9 cellular contexts compared by ENCODE assay signal in genomic region chrX:49838374-49838773, GRCh38. TPM values are rescaled to one million over a fixed set of nuclear protein-coding genes. Genes with fewer than 3 reads are reported as not detected.
DNase-seq lines count a peak whose midpoint lies in the region; ATAC-seq, FAIRE-seq and TF ChIP-seq lines count a peak whose summit lies in the region.
"Had no signal": no experiment of that assay in that cellular context is flagged by ENCODE, and none has a peak within 500 bp of the region (broad histone marks: within the 10 kb centered on the region; RNA-seq: fewer than 3 reads in every experiment).

No MANE protein-coding gene starts in this region.

- no peaks in the 10 kb centered on the region for H3K9me2 ChIP-seq in hepatocyte (replicated peaks; ENCODE audit: insufficient read depth)

- TF ChIP-seq RAD21 in A549 (conservative IDR thresholded peaks at IDR 0.05 in 1 of 2, IDR thresholded peaks at IDR 0.05 in 1 of 2) = peak; percentile 64 to 69

- no peaks in the 10 kb centered on the region for H3K27me3 ChIP-seq in hepatocyte
- no peaks in the 10 kb centered on the region for H3K27me3 ChIP-seq in upper lobe of left lung

- CTCF ChIA-PET in A549 (lab: Yijun Ruan, JAX) = interaction anchor here (0.6 to 2.7 kb wide), 17 partner anchors 9 to 1207 kb away, joined by 3 to 17 read pairs (median 4); no protein-coding TSS in a partner anchor

- no peak for FAIRE-seq in A549 (lab: Jason Lieb, UNC)
- FAIRE-seq: colon had no signal

- H3K4me3 ChIP-seq in A549 (no peak overlapping the region), hepatocyte (no peak overlapping the region), upper lobe of left lung (no peak overlapping the region)

- H3K27ac ChIP-seq in A549 (no peak overlapping the region), hepatocyte (no peak overlapping the region), upper lobe of left lung (no peak overlapping the region)

- H3K4me1 ChIP-seq in A549 (no peaks in the 10 kb centered on the region), hepatocyte (ENCODE audit: insufficient read depth) (no peaks in the 10 kb centered on the region), upper lobe of left lung (no peaks in the 10 kb centered on the region)

- TF ChIP-seq POLR2A in A549 (IDR thresholded peaks at IDR 0.05; ENCODE audit: low read length) (no peak), upper lobe of left lung (IDR thresholded peaks at IDR 0.05) (no peak)

- WGBS in A549 (ENCODE audit: missing lambda C conversion rate) = 2% methylated on average over 8 of the region's 8 CpGs
- 22% methylated on average over 8 of the region's 8 CpGs for whole genome bisulfite sequencing in hepatocyte (ENCODE audit: low lambda C conversion rate, missing lambda C conversion rate)
- 15 to 28% methylated on average over 6 to 8 of the region's 8 CpGs for WGBS in upper lobe of left lung, 2 donors

- peak; percentile 9 to 34 for DNase-seq in A549 (ENCODE audit: low read depth in 1 of 2, low spot score in 1 of 2)
- DNase-seq in GM03348 (ENCODE audit: low spot score) = peak; percentile 24
- peak; percentile 16 for DNase-seq in HPDE6-E6E7 (ENCODE audit: extremely low spot score)
- peak; percentile 17 for DNase-seq in SKM-1 treated with dmso at 0.1 percent for 144 hours (lab: John Stamatoyannopoulos, UW; ENCODE audit: unreplicated experiment)
- DNase-seq in hepatocyte (ENCODE audit: low spot score) = peak; percentile 43
- no peak for DNase-seq in upper lobe of left lung
- DNase-seq in activated T-cell treated with anti-CD3 and anti-CD28 coated beads for 4 hours = no peak
- no peak for DNase-seq in OCI-M2 (lab: John Stamatoyannopoulos, UW; ENCODE audit: unreplicated experiment)

- ATAC-seq in A549 = peak; percentile 75 to 90; a peak in 4 of 6 replicates
- no peak for ATAC-seq in upper lobe of left lung (ENCODE audit: low FRiP score in 2 of 2)

- H3K9me3 ChIP-seq in A549 (no peaks in the 10 kb centered on the region), hepatocyte (ENCODE audit: low read depth) (no peaks in the 10 kb centered on the region), upper lobe of left lung (no peaks in the 10 kb centered on the region)

- POLR2A ChIA-PET in A549 (lab: Yijun Ruan, JAX) = no interaction called here

- H3K79me2 ChIP-seq in hepatocyte = no peaks in the 10 kb centered on the region

- H4K20me1 ChIP-seq in hepatocyte (ENCODE audit: insufficient read depth, poor library complexity, severe bottlenecking) = no peaks in the 10 kb centered on the region

- H3K4me2 ChIP-seq in A549 (no peak overlapping the region), hepatocyte (no peak overlapping the region)

- TF ChIP-seq CTCF in A549 (IDR thresholded peaks at IDR 0.05) = peak; percentile 65
- peak; percentile 62 for TF ChIP-seq CTCF in hepatocyte (IDR thresholded peaks at IDR 0.05; ENCODE audit: poor library complexity)
- peak; percentile 35 to 64 (median 51) for TF ChIP-seq CTCF in upper lobe of left lung (IDR thresholded peaks at IDR 0.05)

- no peak overlapping the region for H2AFZ ChIP-seq in hepatocyte

- H3K36me3 ChIP-seq in hepatocyte (replicated peaks; ENCODE audit: insufficient read depth, low read depth) (no peaks in the 10 kb centered on the region), upper lobe of left lung (no peaks in the 10 kb centered on the region)

- TF ChIP-seq EP300 in A549 (IDR thresholded peaks at IDR 0.05) = no peak
- TF ChIP-seq EP300 in upper lobe of left lung (IDR thresholded peaks at IDR 0.05) = no peak

TF ChIP-seq in A549, 52 proteins besides CTCF, POLR2A, EP300 and RAD21:
- TF ChIP-seq RFX5 (IDR thresholded peaks at IDR 0.05) = no peak
- no peak for TF ChIP-seq TP53 (CRISPR knock-in tag; IDR thresholded peaks at IDR 0.05)
- TF ChIP-seq NR3C1 (IDR thresholded peaks at IDR 0.05) = no peak
- TF ChIP-seq, protein P1, sequence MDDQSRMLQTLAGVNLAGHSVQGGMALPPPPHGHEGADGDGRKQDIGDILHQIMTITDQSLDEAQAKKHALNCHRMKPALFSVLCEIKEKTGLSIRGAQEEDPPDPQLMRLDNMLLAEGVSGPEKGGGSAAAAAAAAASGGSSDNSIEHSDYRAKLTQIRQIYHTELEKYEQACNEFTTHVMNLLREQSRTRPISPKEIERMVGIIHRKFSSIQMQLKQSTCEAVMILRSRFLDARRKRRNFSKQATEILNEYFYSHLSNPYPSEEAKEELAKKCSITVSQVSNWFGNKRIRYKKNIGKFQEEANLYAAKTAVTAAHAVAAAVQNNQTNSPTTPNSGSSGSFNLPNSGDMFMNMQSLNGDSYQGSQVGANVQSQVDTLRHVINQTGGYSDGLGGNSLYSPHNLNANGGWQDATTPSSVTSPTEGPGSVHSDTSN (IDR thresholded peaks at IDR 0.05) = no peak
- peak; percentile 37; the same call in 1 of the 3 replicates for TF ChIP-seq SMC3 (IDR thresholded peaks at IDR 0.05)
- no peak for TF ChIP-seq HDAC2 (IDR thresholded peaks at IDR 0.05)
- no peak for TF ChIP-seq HEYL (CRISPR knock-in tag; IDR thresholded peaks at IDR 0.05)

RNA-seq across cellular contexts. Expression of gene PAGE4, which starts 9.3 kb away (rescaled TPM):
- polyA plus RNA-seq in A549 (2011; rRNA removed) (not detected in 2 replicates), A549 (2017; fragmentation: RNase III; extraction: RNeasy Plus Mini Kit Qiagen cat#74134 plus additional on column Dnase treatment) (not detected in 3 replicates), hepatocyte (0.63 and 1.8 TPM in 2 replicates)
- not detected in 2 replicates for polyA plus RNA-seq in A549 (2012; cell fraction: cytosol; rRNA removed)
- polyA plus RNA-seq in A549 (2012; cell fraction: nucleus; rRNA removed) = not detected in 2 replicates
- not detected in 2 replicates for polyA minus RNA-seq in A549 (2011; rRNA and poly(A)+ RNA removed)
- total RNA-seq in hepatocyte (1.0 TPM in 1 of 2 replicates, not detected in the other), upper lobe of left lung (not detected)

RNA-seq across cellular contexts. Expression of gene USP27X, which starts 40.9 kb away (rescaled TPM):
- polyA plus RNA-seq in A549 (2011; rRNA removed) (4.5 and 5.5 TPM in 2 replicates), A549 (2017; fragmentation: RNase III; extraction: RNeasy Plus Mini Kit Qiagen cat#74134 plus additional on column Dnase treatment) (3.9 to 4.8 TPM (median 4.6 TPM) in 3 replicates), hepatocyte (1.0 and 1.3 TPM in 2 replicates)
- polyA plus RNA-seq in A549 (2012; cell fraction: cytosol; rRNA removed) = 2.2 and 2.9 TPM in 2 replicates
- 1.1 TPM in 2 replicates for polyA plus RNA-seq in A549 (2012; cell fraction: nucleus; rRNA removed)
- polyA minus RNA-seq in A549 (2011; rRNA and poly(A)+ RNA removed) = 5.4 and 6.2 TPM in 2 replicates
- total RNA-seq in hepatocyte (5.6 and 6.1 TPM in 2 replicates), upper lobe of left lung (1 to 10 TPM; 1.0 to 5.9 (median 3.9) TPM)

Comparison
In these comparisons a context has a peak if more than half of its experiments do, and no peak if none do; other contexts are left out.
1. ATAC-seq: peak in A549 (2 of 2); none in upper lobe of left lung (0 of 2).
2. DNase-seq: peak in A549 (2 of 2), GM03348 (single experiment), HPDE6-E6E7 (single experiment), SKM-1 treated with dmso at 0.1 percent for 144 hours (single experiment) and hepatocyte (single experiment); none in upper lobe of left lung (0 of 2), activated T-cell treated with anti-CD3 and anti-CD28 coated beads for 4 hours (single experiment) and OCI-M2 (single experiment).
3. Peak in every context shown above with its lines, with median percentiles within 50 percentile points of each other: CTCF ChIP-seq.